Comparison of ENCODE assay signal across 10 cellular contexts in the genomic region with DNA sequence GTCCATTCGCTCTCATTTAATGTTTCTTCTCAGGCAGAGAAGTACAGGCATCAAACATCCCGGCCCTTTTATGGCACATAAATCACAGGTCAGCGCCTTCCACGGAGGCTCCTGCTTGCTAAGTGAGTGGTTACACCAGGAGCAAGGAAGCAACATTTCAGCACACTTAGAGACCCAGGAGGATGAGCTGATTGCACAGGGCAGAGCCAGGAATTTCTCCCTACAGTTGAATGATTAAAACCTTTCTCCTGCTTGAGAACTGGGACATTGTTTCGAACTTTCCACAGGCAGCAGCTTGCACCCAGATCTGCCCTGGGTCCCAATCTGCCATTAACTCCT.
"Had no signal": no experiment of that assay in that cellular context is flagged by ENCODE, and none has a peak within 500 bp of the region (broad histone marks: within the 10 kb centered on the region; RNA-seq: fewer than 3 reads in every experiment).

No MANE protein-coding gene starts in this region.

- H3K36me3 ChIP-seq: left ventricle myocardium inferior, thyroid gland had no signal

- H3K27me3 ChIP-seq: body of pancreas, foreskin keratinocyte, thyroid gland had no signal

- DNase-seq: activated gamma-delta T cell, immature natural killer cell had no signal

- H3K4me3 Mint-ChIP-seq: activated CD4-positive, alpha-beta memory T cell treated with anti-CD3 and anti-CD28 coated beads, Interleukin-2, amount 10 ng/mL, durations not matched to agents 7 days and 5 days; dendritic cell treated with granulocyte-macrophage colony-stimulating factor and Interleukin-4, amounts not matched to agents 40 ng/mL and 50 ng/mL, for 4 days; immature natural killer cell had no signal

- H3K9me3 ChIP-seq: body of pancreas, left ventricle myocardium inferior, thyroid gland had no signal

- H3K4me1 ChIP-seq: body of pancreas, foreskin keratinocyte, thyroid gland had no signal

- H3K27me3 Mint-ChIP-seq: activated naive CD4-positive, alpha-beta T cell treated with anti-CD3 and anti-CD28 coated beads, Interleukin-2, amount 50 U/mL, for 24 hours had no signal

- H3K4me3 ChIP-seq: body of pancreas, thyroid gland had no signal

- H3K9me3 Mint-ChIP-seq: activated CD4-positive, alpha-beta memory T cell treated with anti-CD3 and anti-CD28 coated beads, Interleukin-2, amount 10 ng/mL, durations not matched to agents 7 days and 5 days; activated naive CD4-positive, alpha-beta T cell treated with anti-CD3 and anti-CD28 coated beads, Interleukin-2, amount 50 U/mL, for 24 hours; dendritic cell treated with granulocyte-macrophage colony-stimulating factor and Interleukin-4, amounts not matched to agents 40 ng/mL and 50 ng/mL, for 4 days had no signal

- H3K27ac ChIP-seq: body of pancreas, foreskin keratinocyte, left ventricle myocardium inferior, thyroid gland had no signal

- H3K4me1 Mint-ChIP-seq: immature natural killer cell had no signal

- H3K36me3 Mint-ChIP-seq: activated naive CD4-positive, alpha-beta T cell treated with anti-CD3 and anti-CD28 coated beads, Interleukin-2, amount 50 U/mL, for 24 hours; immature natural killer cell had no signal

- H3K27ac Mint-ChIP-seq: activated CD4-positive, alpha-beta memory T cell treated with anti-CD3 and anti-CD28 coated beads, Interleukin-2, amount 10 ng/mL, durations not matched to agents 7 days and 5 days; activated CD4-positive, alpha-beta T cell treated with anti-CD3 and anti-CD28 coated beads, Interleukin-2, amount 10 ng/mL, durations not matched to agents 24 days and 14 days; activated naive CD4-positive, alpha-beta T cell treated with anti-CD3 and anti-CD28 coated beads, Interleukin-2, amount 50 U/mL, for 24 hours; dendritic cell treated with granulocyte-macrophage colony-stimulating factor and Interleukin-4, amounts not matched to agents 40 ng/mL and 50 ng/mL, for 4 days; immature natural killer cell had no signal
